10 cellular contexts compared by ENCODE assay signal in genomic region chr5:79036769-79037168, GRCh38. TPM values are rescaled to one million over a fixed set of nuclear protein-coding genes. Genes with fewer than 3 reads are reported as not detected.
"Had no signal": no experiment of that assay in that cellular context is flagged by ENCODE, and none has a peak within 500 bp of the region (broad histone marks: within the 10 kb centered on the region; RNA-seq: fewer than 3 reads in every experiment).

No MANE protein-coding gene starts in this region.

- DNase-seq: IMR-90, KBM-7, KG1 had no signal

- H3K27ac ChIP-seq: HL-60, KMS-11 had no signal

- ATAC-seq: K562 had no signal

- H3K9ac ChIP-seq: KMS-11 had no signal

- H3K4me2 ChIP-seq: KMS-11 had no signal

- H3K4me3 ChIP-seq: K562 had no signal

- FAIRE-seq: HTR-8/SVneo, K562 had no signal

RNA-seq across cellular contexts. Expression of gene DMGDH, which starts 32.7 kb away (rescaled TPM):
- total RNA-seq: HT-29 had no signal
- polyA plus RNA-seq: IMR-90 had no signal

RNA-seq across cellular contexts. Expression of gene BHMT2, which starts 32.8 kb away (rescaled TPM):
- total RNA-seq: HT-29, HT1080, K562 had no signal
- polyA plus RNA-seq: IgD-negative memory B cell, K562 had no signal
